In the genomic region with DNA sequence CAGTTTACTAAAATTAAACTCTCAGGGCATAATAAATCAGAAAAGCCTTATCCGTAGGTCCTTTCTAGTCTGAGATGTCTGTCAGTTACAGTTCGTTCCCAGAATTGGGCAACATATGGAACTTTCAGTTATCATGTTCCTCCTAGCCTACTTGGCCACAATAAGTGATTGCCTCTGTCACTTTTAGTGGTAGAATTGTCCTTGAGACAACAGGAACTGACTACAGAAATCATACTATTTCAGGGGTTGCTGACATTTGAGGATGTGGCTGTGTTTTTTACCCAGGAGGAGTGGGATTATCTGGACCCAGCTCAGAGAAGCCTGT, we compare ENCODE assay signal across 1 cellular context.
TF ChIP-seq lines count a peak whose summit lies in the region.

No MANE protein-coding gene starts in this region.

TF ChIP-seq in SK-N-SH treated with all-trans-retinoic acid at 6 μM for 48 hours, 23 proteins besides CTCF, POLR2A, EP300 and RAD21 (continued from another document):
- TF ChIP-seq, protein P1, sequence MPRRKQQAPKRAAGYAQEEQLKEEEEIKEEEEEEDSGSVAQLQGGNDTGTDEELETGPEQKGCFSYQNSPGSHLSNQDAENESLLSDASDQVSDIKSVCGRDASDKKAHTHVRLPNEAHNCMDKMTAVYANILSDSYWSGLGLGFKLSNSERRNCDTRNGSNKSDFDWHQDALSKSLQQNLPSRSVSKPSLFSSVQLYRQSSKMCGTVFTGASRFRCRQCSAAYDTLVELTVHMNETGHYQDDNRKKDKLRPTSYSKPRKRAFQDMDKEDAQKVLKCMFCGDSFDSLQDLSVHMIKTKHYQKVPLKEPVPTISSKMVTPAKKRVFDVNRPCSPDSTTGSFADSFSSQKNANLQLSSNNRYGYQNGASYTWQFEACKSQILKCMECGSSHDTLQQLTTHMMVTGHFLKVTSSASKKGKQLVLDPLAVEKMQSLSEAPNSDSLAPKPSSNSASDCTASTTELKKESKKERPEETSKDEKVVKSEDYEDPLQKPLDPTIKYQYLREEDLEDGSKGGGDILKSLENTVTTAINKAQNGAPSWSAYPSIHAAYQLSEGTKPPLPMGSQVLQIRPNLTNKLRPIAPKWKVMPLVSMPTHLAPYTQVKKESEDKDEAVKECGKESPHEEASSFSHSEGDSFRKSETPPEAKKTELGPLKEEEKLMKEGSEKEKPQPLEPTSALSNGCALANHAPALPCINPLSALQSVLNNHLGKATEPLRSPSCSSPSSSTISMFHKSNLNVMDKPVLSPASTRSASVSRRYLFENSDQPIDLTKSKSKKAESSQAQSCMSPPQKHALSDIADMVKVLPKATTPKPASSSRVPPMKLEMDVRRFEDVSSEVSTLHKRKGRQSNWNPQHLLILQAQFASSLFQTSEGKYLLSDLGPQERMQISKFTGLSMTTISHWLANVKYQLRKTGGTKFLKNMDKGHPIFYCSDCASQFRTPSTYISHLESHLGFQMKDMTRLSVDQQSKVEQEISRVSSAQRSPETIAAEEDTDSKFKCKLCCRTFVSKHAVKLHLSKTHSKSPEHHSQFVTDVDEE (CRISPR knock-in tag; IDR thresholded peaks at IDR 0.05): no peak
- TF ChIP-seq, protein P2, sequence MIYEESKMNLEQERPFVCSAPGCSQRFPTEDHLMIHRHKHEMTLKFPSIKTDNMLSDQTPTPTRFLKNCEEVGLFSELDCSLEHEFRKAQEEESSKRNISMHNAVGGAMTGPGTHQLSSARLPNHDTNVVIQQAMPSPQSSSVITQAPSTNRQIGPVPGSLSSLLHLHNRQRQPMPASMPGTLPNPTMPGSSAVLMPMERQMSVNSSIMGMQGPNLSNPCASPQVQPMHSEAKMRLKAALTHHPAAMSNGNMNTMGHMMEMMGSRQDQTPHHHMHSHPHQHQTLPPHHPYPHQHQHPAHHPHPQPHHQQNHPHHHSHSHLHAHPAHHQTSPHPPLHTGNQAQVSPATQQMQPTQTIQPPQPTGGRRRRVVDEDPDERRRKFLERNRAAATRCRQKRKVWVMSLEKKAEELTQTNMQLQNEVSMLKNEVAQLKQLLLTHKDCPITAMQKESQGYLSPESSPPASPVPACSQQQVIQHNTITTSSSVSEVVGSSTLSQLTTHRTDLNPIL (CRISPR knock-in tag; IDR thresholded peaks at IDR 0.05; ENCODE audit: low read depth): no peak
